In genomic region chr6:127406122-127406521, GRCh38 we compare ENCODE assay signal across 28 cellular contexts. TPM values are rescaled to one million over a fixed set of nuclear protein-coding genes. Genes with fewer than 3 reads are reported as not detected.
DNase-seq lines count a peak whose midpoint lies in the region; ATAC-seq, FAIRE-seq and TF ChIP-seq lines count a peak whose summit lies in the region.
"Had no signal": no experiment of that assay in that cellular context is flagged by ENCODE, and none has a peak within 500 bp of the region (broad histone marks: within the 10 kb centered on the region; RNA-seq: fewer than 3 reads in every experiment).

No MANE protein-coding gene starts in this region.

- BruUV-seq in K562 (replicated peaks; lab: Mats Ljungman, UMichigan): no TSS peak

- H3K27me3 ChIP-seq in K562 (ENCODE audit: control insufficient read depth in 2 of 2, insufficient read depth in 2 of 2, low read length in 2 of 2): no peaks in the 10 kb centered on the region
- H3K27me3 ChIP-seq in mesendoderm (ENCODE audit: insufficient read depth, low read length, poor library complexity): no peaks in the 10 kb centered on the region
- H3K27me3 ChIP-seq in pancreas: no peaks in the 10 kb centered on the region
- H3K27me3 ChIP-seq: BLaER1 treated with 17β-estradiol and CSF1 and Interleukin-3, amounts not matched to agents 10 nM and 100 nM had no signal

- WGBS in K562 (ENCODE audit: insufficient coverage, low coverage, missing lambda C conversion rate): 4% methylated on average over 3 of the region's 3 CpGs
- no CpG with 5 or more reads among the region's 3 CpGs for WGBS in mesendoderm (ENCODE audit: extremely low coverage, insufficient coverage, low lambda C conversion rate)
- 50 to 54% methylated on average over 3 of the region's 3 CpGs for WGBS in pancreas, 2 donors
- 79 to 86% methylated on average over 3 of the region's 3 CpGs for WGBS in lower leg skin, 2 donors

- no peaks in the 10 kb centered on the region for H3K9me3 ChIP-seq in K562 (replicated peaks; ENCODE audit: control insufficient read depth, insufficient read depth, low read depth, low read length)
- no peaks in the 10 kb centered on the region for H3K9me3 ChIP-seq in pancreas
- H3K9me3 ChIP-seq: A549 had no signal

- ATAC-seq in K562 (no peak), pancreas (no peak), GM19452 (IDR thresholded peaks at IDR 0.05; ENCODE audit: unreplicated experiment) (no peak), HG03457 (IDR thresholded peaks at IDR 0.05; ENCODE audit: unreplicated experiment) (no peak)
- ATAC-seq: A549, GM12878 had no signal

- no peak overlapping the region for H2BK15ac ChIP-seq in mesendoderm (replicated peaks; ENCODE audit: low read depth)

- H3K4me1 ChIP-seq in K562 (replicated peaks in 1 of 2; ENCODE audit: control insufficient read depth in 2 of 2, insufficient read depth in 2 of 2, low read length in 2 of 2) (no peaks in the 10 kb centered on the region; a peak in 2 of 5 replicates), mesendoderm (ENCODE audit: control insufficient read depth, low read depth, low read length) (no peaks in the 10 kb centered on the region), pancreas (no peaks in the 10 kb centered on the region)
- H3K4me1 ChIP-seq: A549 had no signal

- no peak overlapping the region for H2BK5ac ChIP-seq in mesendoderm (ENCODE audit: low read length)

- CTCF ChIA-PET in K562 (lab: Yijun Ruan, JAX; ENCODE audit: low intra/inter-chr PET ratio): no interaction called here

- no peaks in the 10 kb centered on the region for H3K36me3 ChIP-seq in K562 (ENCODE audit: control insufficient read depth, insufficient read depth, low read length)
- no peaks in the 10 kb centered on the region for H3K36me3 ChIP-seq in mesendoderm (ENCODE audit: control insufficient read depth, insufficient read depth, low read length)
- H3K36me3 ChIP-seq in pancreas: no peaks in the 10 kb centered on the region
- H3K36me3 ChIP-seq: BLaER1 treated with 17β-estradiol and CSF1 and Interleukin-3, amounts not matched to agents 10 nM and 100 nM had no signal

- intact Hi-C loops in K562 (cut with micrococcal nuclease): no loop called here
- intact Hi-C loops in pancreas (cut with DNase I): no loop called here
- intact Hi-C loops in lower leg skin (cut with DNase I; ENCODE audit: low total_unique reads): no loop called here

- no peak overlapping the region for H2AK5ac ChIP-seq in mesendoderm (ENCODE audit: low read length)

- H3K27ac ChIP-seq in K562 (ENCODE audit: extremely low read depth, low read depth, low read length): peak overlapping the region; percentile 16; the same call in 1 of the 3 replicates
- H3K27ac ChIP-seq in mesendoderm (ENCODE audit: low read depth, low read length): no peak overlapping the region
- H3K27ac ChIP-seq in pancreas: no peak overlapping the region
- H3K27ac ChIP-seq: 22Rv1; A549; BLaER1 treated with 17β-estradiol and CSF1 and Interleukin-3, amounts not matched to agents 10 nM and 100 nM; C4-2B had no signal

- no peak for TF ChIP-seq RAD21 in K562 (CRISPR knock-in tag; conservative IDR thresholded peaks at IDR 0.05 in 1 of 2, IDR thresholded peaks at IDR 0.05 in 1 of 2)

- H2BK120ac ChIP-seq in mesendoderm (ENCODE audit: low read depth, low read length): no peak overlapping the region

- no peak for TF ChIP-seq EP300 in K562 (IDR thresholded peaks at IDR 0.05; ENCODE audit: low read length)

- no peaks in the 10 kb centered on the region for H3K79me1 ChIP-seq in mesendoderm (ENCODE audit: low read length)

- H3K4ac ChIP-seq in mesendoderm (ENCODE audit: low read depth, low read length): no peak overlapping the region

- H3K9ac ChIP-seq in K562 (ENCODE audit: insufficient read depth in 1 of 2, low read depth in 2 of 2, low read length in 2 of 2) (no peak overlapping the region), mesendoderm (ENCODE audit: low read length) (no peak overlapping the region)
- H3K9ac ChIP-seq: BLaER1 treated with 17β-estradiol and CSF1 and Interleukin-3, amounts not matched to agents 10 nM and 100 nM had no signal

- H3K79me2 ChIP-seq in K562 (ENCODE audit: control insufficient read depth, insufficient read depth, low read length): no peaks in the 10 kb centered on the region
- no peaks in the 10 kb centered on the region for H3K79me2 ChIP-seq in mesendoderm (ENCODE audit: control insufficient read depth, insufficient read depth, low read length)

- no peak overlapping the region for H4K5ac ChIP-seq in mesendoderm (ENCODE audit: low read length)

- in situ Hi-C loops in K562 (cut with MboI): no loop called here

- H3K56ac ChIP-seq in mesendoderm (ENCODE audit: low read length): no peak overlapping the region

- H2AFZ ChIP-seq in K562 (ENCODE audit: low read depth, low read length): no peak overlapping the region

- H3K18ac ChIP-seq in mesendoderm (ENCODE audit: low read length): no peak overlapping the region

- DNase-seq in HT-29 (ENCODE audit: low spot score) (peak; percentile 3), K562 (ENCODE audit: extremely low read depth in 1 of 4, low spot score in 3 of 4) (no peak), mesendoderm (peak; percentile 76), pancreas (no peak), anterior cingulate cortex (lab: John Stamatoyannopoulos, UW) (no peak), lower leg skin (ENCODE audit: low spot score in 2 of 2) (no peak)
- DNase-seq: AML-193; CD4-positive, alpha-beta T cell; CD8-positive, alpha-beta memory T cell; COR-L47; DMS 273 treated with DMSO at 0.1 percent for 48 hours; DMS153; DMS53; DMS79; DND-41; EL; GDM1 had no signal

- TF ChIP-seq CTCF in K562 (IDR thresholded peaks at IDR 0.05 in 2 of 3, conservative IDR thresholded peaks at IDR 0.05 in 1 of 3; ENCODE audit: insufficient read depth in 2 of 3, low read depth in 1 of 3, low read length in 3 of 3): no peak
- TF ChIP-seq CTCF in pancreas (IDR thresholded peaks at IDR 0.05): no peak
- no peak for TF ChIP-seq CTCF in lower leg skin (IDR thresholded peaks at IDR 0.05)

- POLR2A ChIA-PET in K562 (lab: Yijun Ruan, JAX): no interaction called here

- FAIRE-seq in K562 (lab: Jason Lieb, UNC) (no peak), pancreas (lab: Jason Lieb, UNC) (peak; percentile 77)
- FAIRE-seq: A549, GM12878, GM12892, GM18507, GM19239 had no signal

- no peak overlapping the region for H4K8ac ChIP-seq in mesendoderm (ENCODE audit: low read depth, low read length)

- H3K23ac ChIP-seq in mesendoderm (ENCODE audit: low read length): no peak overlapping the region

- H3K9me1 ChIP-seq in K562 (ENCODE audit: control insufficient read depth, insufficient read depth, low read length): no peaks in the 10 kb centered on the region

- TF ChIP-seq POLR2A in K562 (conservative IDR thresholded peaks at IDR 0.05) (no peak), lower leg skin (IDR thresholded peaks at IDR 0.05) (no peak)

- H4K20me1 ChIP-seq in K562 (replicated peaks; ENCODE audit: control insufficient read depth, insufficient read depth, low read length): no peaks in the 10 kb centered on the region
- H4K20me1 ChIP-seq: BLaER1 treated with 17β-estradiol and CSF1 and Interleukin-3, amounts not matched to agents 10 nM and 100 nM had no signal

- H3K4me3 ChIP-seq in K562 (no peak overlapping the region), mesendoderm (ENCODE audit: low read length) (no peak overlapping the region), pancreas (no peak overlapping the region), lower leg skin (ENCODE audit: low read depth, poor library complexity, severe bottlenecking) (no peak overlapping the region)
- H3K4me3 ChIP-seq: A549; BLaER1 treated with 17β-estradiol and CSF1 and Interleukin-3, amounts not matched to agents 10 nM and 100 nM; GM12878 had no signal

- H3K4me2 ChIP-seq in K562 (ENCODE audit: insufficient read depth, low read length) (no peak overlapping the region), mesendoderm (ENCODE audit: low read length) (no peak overlapping the region)
- H3K4me2 ChIP-seq: A549; BLaER1 treated with 17β-estradiol and CSF1 and Interleukin-3, amounts not matched to agents 10 nM and 100 nM had no signal

TF ChIP-seq in K562, 482 proteins besides CTCF, POLR2A, EP300 and RAD21 (continues in another document):
- no peak for TF ChIP-seq NKRF (IDR thresholded peaks at IDR 0.05; ENCODE audit: borderline replicate concordance)

RNA-seq across cellular contexts. Expression of gene KIAA0408, which starts 53.1 kb away (rescaled TPM):
- total RNA-seq in HT-29 (2014; rRNA removed; shearing (Covaris generic)): not detected in 2 replicates
- not detected in 2 replicates for total RNA-seq in K562 (2011; cell fraction: chromatin; rRNA removed; ENCODE audit: low replicate concordance)
- total RNA-seq in K562 (2011; cell fraction: nucleolus; rRNA removed): not detected in 2 replicates
- total RNA-seq in K562 (2011; cell fraction: nucleoplasm; rRNA removed): not detected in 2 replicates
- total RNA-seq in K562 (2014; rRNA removed) (not detected in 2 replicates), K562 (2014; rRNA removed; fragmentation: Illumina TruSeq; extraction: Trizol) (not detected in 2 replicates), K562 (2015; rRNA removed; fragmentation: Illumina TruSeq; extraction: Trizol) (not detected in 2 replicates), K562 (2021) (0.11 TPM in 1 of 2 replicates, not detected in the other), pancreas (1 to 10 TPM in 3 of 6 donors, under 1 TPM in 3; 0.09 to 1.3 (median 0.72) TPM), lower leg skin (1 to 10 TPM in 3 of 4 donors, under 1 TPM in 1; 0.80 to 3.0 (median 1.8) TPM)
- polyA plus RNA-seq in K562 (2011; rRNA removed) (not detected in 2 replicates), K562 (2014; fragmentation: Illumina TruSeq; extraction: Trizol) (not detected in 2 replicates), K562 (2014; fragmentation: Nextera tagmentation; extraction: Ambion mirVana) (not detected), K562 (2014; rRNA removed) (not detected in 2 replicates), pancreas (1 to 10 TPM; 1.3 to 4.9 TPM)
- not detected in 2 replicates for polyA plus RNA-seq in K562 (2011; cell fraction: cytosol; rRNA removed)
- not detected in 2 replicates for polyA plus RNA-seq in K562 (2011; cell fraction: nucleus; rRNA removed)
- 0.03 TPM in 1 of 2 replicates, not detected in the other for polyA plus RNA-seq in K562 (2012)
- not detected in 2 replicates for polyA minus RNA-seq in K562 (2011; rRNA and poly(A)+ RNA removed)
- not detected in 2 replicates for polyA minus RNA-seq in K562 (2011; cell fraction: cytosol; rRNA and poly(A)+ RNA removed)
- polyA minus RNA-seq in K562 (2011; cell fraction: nucleus; rRNA and poly(A)+ RNA removed): not detected in 2 replicates
- 4.3 TPM for polyA plus RNA-seq in mesendoderm (2013, experiment 1 of 2)
- 5.0 TPM for polyA plus RNA-seq in mesendoderm (2013, experiment 2 of 2)
- total RNA-seq: G401 had no signal

Comparison
In these comparisons a context has a peak if more than half of its experiments do, and no peak if none do; other contexts are left out.
1. DNase-seq: peak in HT-29 (single experiment) and mesendoderm (single experiment); none in K562 (0 of 4), pancreas (0 of 6), anterior cingulate cortex (0 of 58) and lower leg skin (0 of 2).